In the genomic region with DNA sequence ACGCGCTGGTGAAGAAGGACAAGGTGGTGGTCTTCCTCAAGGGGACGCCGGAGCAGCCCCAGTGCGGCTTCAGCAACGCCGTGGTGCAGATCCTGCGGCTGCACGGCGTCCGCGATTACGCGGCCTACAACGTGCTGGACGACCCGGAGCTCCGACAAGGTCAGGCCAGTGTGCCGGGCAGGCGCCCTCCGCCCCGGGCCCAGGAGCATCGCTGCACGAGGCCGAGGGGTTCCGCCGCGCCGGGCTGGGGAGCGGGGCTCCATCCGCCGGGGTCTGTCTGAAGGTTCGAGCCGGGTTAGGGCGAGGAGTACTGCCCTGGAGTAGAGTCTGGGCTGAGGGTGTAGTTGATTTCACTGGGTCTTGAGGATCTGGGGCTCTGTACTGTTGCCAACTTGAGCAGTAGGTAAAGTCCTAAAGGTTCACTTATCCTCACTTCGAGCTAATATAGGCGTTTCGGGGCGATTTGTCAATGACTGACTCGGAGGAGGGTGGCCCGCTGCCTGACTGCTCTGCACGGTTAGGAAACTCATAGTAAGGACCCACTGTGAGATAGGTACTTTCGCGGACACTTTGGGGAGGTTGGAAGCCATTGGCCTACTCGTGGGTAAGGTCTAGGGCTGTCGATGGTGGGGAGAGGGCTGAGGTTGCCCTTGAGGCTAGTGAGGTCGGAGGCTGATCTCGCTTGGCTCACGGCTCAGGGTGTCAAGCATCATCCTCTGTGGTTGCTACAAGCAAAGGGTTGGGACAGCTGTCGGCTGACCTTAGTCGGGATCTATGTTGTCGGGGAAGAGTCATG, we compare ENCODE assay signal across 8 cellular contexts. TPM values are rescaled to one million over a fixed set of nuclear protein-coding genes. Genes with fewer than 3 reads are reported as not detected.
DNase-seq lines count a peak whose midpoint lies in the region; ATAC-seq, FAIRE-seq and TF ChIP-seq lines count a peak whose summit lies in the region.

No MANE protein-coding gene starts in this region.

- peak; percentile 59 for DNase-seq in activated CD8-positive, alpha-beta memory T cell treated with anti-CD3 and anti-CD28 coated beads, Interleukin-2, amount 50 U/mL, for 48 hours
- no peak for DNase-seq in activated CD8-positive, alpha-beta memory T cell treated with anti-CD3 and anti-CD28 coated beads for 24 hours
- DNase-seq in keratinocyte (ENCODE audit: low read depth, low spot score) (no peak), stomach (no peak), NCI-H1105 (lab: John Stamatoyannopoulos, UW) (no peak)

- H3K4me2 ChIP-seq in keratinocyte (ENCODE audit: control insufficient read depth, extremely low read depth, insufficient read depth, low read depth, low read length): peak overlapping the region; percentile 94

- H3K4me1 ChIP-seq in keratinocyte (ENCODE audit: control insufficient read depth, extremely low read depth, insufficient read depth, low read length): peaks cover 40% of the 10 kb centered on the region
- peaks cover 42 to 69% (median 62%) of the 10 kb centered on the region in 4 donors for H3K4me1 ChIP-seq in stomach

- H3K27me3 Mint-ChIP-seq in activated naive CD8-positive, alpha-beta T cell: no peaks in the 10 kb centered on the region

- H3K27ac Mint-ChIP-seq in activated naive CD8-positive, alpha-beta T cell: peak overlapping the region; percentile 95

- no peaks in the 10 kb centered on the region for H3K9me3 Mint-ChIP-seq in activated naive CD8-positive, alpha-beta T cell (ENCODE audit: low read depth)

- peaks cover 69% of the 10 kb centered on the region for H3K4me1 Mint-ChIP-seq in activated naive CD8-positive, alpha-beta T cell (ENCODE audit: low read depth)

- H3K79me2 ChIP-seq in keratinocyte (ENCODE audit: control insufficient read depth, insufficient read depth, low read length): peaks cover 87% of the 10 kb centered on the region

- peak overlapping the region; percentile 83 for H3K9ac ChIP-seq in keratinocyte (ENCODE audit: control insufficient read depth, extremely low read depth, insufficient read depth, low read length)

- peak overlapping the region; percentile 99 for H3K4me3 Mint-ChIP-seq in activated naive CD8-positive, alpha-beta T cell

- no peak for TF ChIP-seq POLR2A in stomach (IDR thresholded peaks at IDR 0.05)

- H4K20me1 ChIP-seq in keratinocyte (ENCODE audit: control insufficient read depth, extremely low read depth, insufficient read depth, low read length): peaks cover 9% of the 10 kb centered on the region

- WGBS in stomach, 5 donors: 0 to 2% (median 1%) methylated on average over 28 to 52 of the region's 52 CpGs

- intact Hi-C loops in stomach (cut with DNase I; ENCODE audit: low total_unique reads): no loop called here

- no peak for TF ChIP-seq EP300 in stomach (IDR thresholded peaks at IDR 0.05)

- ATAC-seq in HG03196 (IDR thresholded peaks at IDR 0.05; ENCODE audit: unreplicated experiment) (peak; percentile 3), GM18870 (IDR thresholded peaks at IDR 0.05; ENCODE audit: unreplicated experiment) (no peak)

- H2AFZ ChIP-seq in keratinocyte (ENCODE audit: control insufficient read depth, low read length): peak overlapping the region; percentile 60

- no peak for FAIRE-seq in keratinocyte (lab: Jason Lieb, UNC)

- H3K9me3 ChIP-seq in keratinocyte (ENCODE audit: control insufficient read depth, low read depth, low read length): no peaks in the 10 kb centered on the region
- H3K9me3 ChIP-seq in stomach: no peaks in the 10 kb centered on the region

- H3K4me3 ChIP-seq in keratinocyte (ENCODE audit: control insufficient read depth in 2 of 3, extremely low read depth in 1 of 3, insufficient read depth in 2 of 3, low read depth in 1 of 3, low read length in 3 of 3): peak overlapping the region; percentile 82 to 95 (median 95)
- peak overlapping the region; percentile 68 to 98 (median 96) for H3K4me3 ChIP-seq in stomach

- dilution Hi-C loops in keratinocyte (cut with MboI; ENCODE audit: extremely low pct_ligation_motif_present, low sequenced_read_pairs): no loop called here

- H3K27ac ChIP-seq in keratinocyte (ENCODE audit: control insufficient read depth, insufficient read depth, low read length) (peak overlapping the region; percentile 81), stomach (peak overlapping the region; percentile 69 to 93 (median 90))

- H3K27me3 ChIP-seq in keratinocyte (ENCODE audit: control insufficient read depth, extremely low read depth, insufficient read depth, low read length) (no peaks in the 10 kb centered on the region), stomach (no peaks in the 10 kb centered on the region)

- H3K36me3 Mint-ChIP-seq in activated naive CD8-positive, alpha-beta T cell: peaks cover 6% of the 10 kb centered on the region

- peaks cover 1 to 6% of the 10 kb centered on the region in 2 experiments for H3K36me3 ChIP-seq in keratinocyte (ENCODE audit: control insufficient read depth in 2 of 2, extremely low read depth in 1 of 2, insufficient read depth in 2 of 2, low read length in 2 of 2)
- no peaks in the 10 kb centered on the region for H3K36me3 ChIP-seq in stomach

- H3K9me1 ChIP-seq in keratinocyte (ENCODE audit: control insufficient read depth, extremely low read depth, insufficient read depth, low read length): peaks cover 2% of the 10 kb centered on the region

- TF ChIP-seq CTCF in keratinocyte (optimal IDR thresholded peaks at IDR 0.05 in 1 of 3, IDR thresholded peaks at IDR 0.05 in 1 of 3, conservative IDR thresholded peaks at IDR 0.05 in 1 of 3; ENCODE audit: extremely low read depth in 1 of 3, insufficient read depth in 2 of 3, low read length in 3 of 3) (no peak), stomach (IDR thresholded peaks at IDR 0.05) (no peak)

RNA-seq across cellular contexts. Expression of a gene that starts 0.6 kb away (rescaled TPM):
- polyA plus RNA-seq in keratinocyte (28.2 to 60.9 TPM (median 42.7 TPM) in 3 replicates), stomach (10 to 100 TPM; 40.3 to 49.9 (median 40.6) TPM)
- 13.7 TPM for polyA plus RNA-seq in keratinocyte (2011; ENCODE audit: low read depth)
- polyA plus RNA-seq in keratinocyte (2011; cell fraction: cytosol; rRNA removed): 39.9 and 70.3 TPM in 2 replicates
- polyA plus RNA-seq in keratinocyte (2011; cell fraction: nucleus; rRNA removed): 14.1 and 17.8 TPM in 2 replicates
- 27.2 and 41.6 TPM in 2 replicates for polyA plus RNA-seq in keratinocyte (2012; ENCODE audit: low replicate concordance)
- 7.9 to 23.1 TPM (median 8.6 TPM) in 3 replicates for polyA minus RNA-seq in keratinocyte
- 28.0 TPM for polyA minus RNA-seq in keratinocyte (2011; cell fraction: cytosol; rRNA and poly(A)+ RNA removed)
- polyA minus RNA-seq in keratinocyte (2011; cell fraction: nucleus; rRNA and poly(A)+ RNA removed): 3.4 and 4.4 TPM in 2 replicates
- total RNA-seq in stomach: 100 to 1,000 TPM in 1 of 5 donors, 10 to 100 TPM in 4; 29.5 to 316 (median 38.4) TPM

RNA-seq across cellular contexts. Expression of a gene that starts 19.0 kb away (rescaled TPM):
- polyA plus RNA-seq in keratinocyte: 0.32 to 1.3 TPM (median 1.0 TPM) in 3 replicates
- 0.27 TPM for polyA plus RNA-seq in keratinocyte (2011; ENCODE audit: low read depth)
- 0.18 and 0.19 TPM in 2 replicates for polyA plus RNA-seq in keratinocyte (2011; cell fraction: cytosol; rRNA removed)
- 2.1 and 2.6 TPM in 2 replicates for polyA plus RNA-seq in keratinocyte (2011; cell fraction: nucleus; rRNA removed)
- polyA plus RNA-seq in keratinocyte (2012; ENCODE audit: low replicate concordance): 0.47 and 1.6 TPM in 2 replicates
- 0.63 to 3.1 TPM (median 2.1 TPM) in 3 replicates for polyA minus RNA-seq in keratinocyte
- polyA minus RNA-seq in keratinocyte (2011; cell fraction: cytosol; rRNA and poly(A)+ RNA removed): 0.96 TPM
- polyA minus RNA-seq in keratinocyte (2011; cell fraction: nucleus; rRNA and poly(A)+ RNA removed): 2.7 and 3.0 TPM in 2 replicates
- total RNA-seq in stomach: 10 to 100 TPM in 3 of 5 donors, 1 to 10 TPM in 2; 4.6 to 85.2 (median 10.8) TPM
- polyA plus RNA-seq in stomach: 1 to 10 TPM in 1 of 3 donors, under 1 TPM in 2; 0.58 to 1.2 (median 0.76) TPM
